ENCODE assay signal across 15 cellular contexts in the genomic region with DNA sequence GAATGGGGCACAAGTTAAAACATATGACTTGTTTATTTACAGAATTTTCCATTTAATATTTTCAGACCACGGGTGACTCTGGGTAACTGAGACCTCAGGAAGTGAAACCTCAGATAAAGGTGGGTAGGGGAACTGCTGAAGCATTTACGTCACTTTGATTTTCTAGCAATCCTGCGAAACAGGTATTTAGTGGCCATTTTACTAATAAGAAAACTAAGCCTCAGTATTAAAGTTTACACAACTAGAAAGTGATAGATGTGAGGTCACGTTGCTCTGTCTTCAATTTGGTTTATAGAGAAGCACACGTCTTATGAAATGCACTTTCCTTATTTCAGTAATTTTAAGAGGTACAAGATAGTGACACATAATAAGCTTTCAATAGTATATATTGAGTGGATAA.
DNase-seq lines count a peak whose midpoint lies in the region; ATAC-seq and TF ChIP-seq lines count a peak whose summit lies in the region.
"Had no signal": no experiment of that assay in that cellular context is flagged by ENCODE, and none has a peak within 500 bp of the region (broad histone marks: within the 10 kb centered on the region; RNA-seq: fewer than 3 reads in every experiment).

No MANE protein-coding gene starts in this region.

- H3K27me3 Mint-ChIP-seq in activated CD4-positive, alpha-beta memory T cell treated with anti-CD3 and anti-CD28 coated beads for 36 hours: no peaks in the 10 kb centered on the region
- peaks cover 3% of the 10 kb centered on the region for H3K27me3 Mint-ChIP-seq in activated CD4-positive, alpha-beta memory T cell treated with anti-CD3 and anti-CD28 coated beads, Interleukin-2, amount 10 ng/mL, durations not matched to agents 7 days and 5 days
- no peaks in the 10 kb centered on the region for H3K27me3 Mint-ChIP-seq in stimulated activated memory B cell treated with anti-CD40 and anti-IgM and Interleukin-4, amounts not matched to agents 10 μg/mL and 1 μg/mL and 100 μg/mL, for 72 hours

- H3K36me3 ChIP-seq in heart left ventricle: no peaks in the 10 kb centered on the region
- H3K36me3 ChIP-seq: esophagus squamous epithelium, upper lobe of left lung had no signal

- H3K27ac ChIP-seq in heart left ventricle: no peak overlapping the region
- H3K27ac ChIP-seq: A549, esophagus squamous epithelium, upper lobe of left lung had no signal

- TF ChIP-seq POLR2A in heart left ventricle (IDR thresholded peaks at IDR 0.05): no peak

- H3K4me1 ChIP-seq in heart left ventricle: no peaks in the 10 kb centered on the region
- H3K4me1 ChIP-seq: A549, esophagus squamous epithelium, upper lobe of left lung had no signal

- peaks cover 0 to 5% (median 0%) of the 10 kb centered on the region in 12 donors for H3K9me3 ChIP-seq in heart left ventricle
- H3K9me3 ChIP-seq: A549, esophagus squamous epithelium, upper lobe of left lung had no signal

- H3K4me3 ChIP-seq in heart left ventricle: no peak overlapping the region
- H3K4me3 ChIP-seq: A549, esophagus squamous epithelium, GM23338, upper lobe of left lung had no signal

- 65 to 69% (median 68%) methylated on average over 5 of the region's 5 CpGs for WGBS in heart left ventricle, 4 donors

- no peak for TF ChIP-seq CTCF in GM20000 (IDR thresholded peaks at IDR 0.05; ENCODE audit: extremely low read depth, missing control alignments)
- TF ChIP-seq CTCF in heart left ventricle (IDR thresholded peaks at IDR 0.05): no peak

- H3K27me3 ChIP-seq in heart left ventricle: no peaks in the 10 kb centered on the region
- H3K27me3 ChIP-seq: esophagus squamous epithelium, upper lobe of left lung had no signal

- intact Hi-C loops in activated CD4-positive, alpha-beta memory T cell treated with anti-CD3 and anti-CD28 coated beads for 36 hours (cut with micrococcal nuclease): loop anchor here (1.0 to 2.0 kb wide), 4 partner anchors 11 to 53 kb away; no protein-coding TSS in a partner anchor
- intact Hi-C loops in heart left ventricle (cut with DNase I): no loop called here

- H3K4me1 Mint-ChIP-seq in activated CD4-positive, alpha-beta memory T cell treated with anti-CD3 and anti-CD28 coated beads for 36 hours (ENCODE audit: low read depth): peaks cover 47% of the 10 kb centered on the region
- H3K4me1 Mint-ChIP-seq in activated CD4-positive, alpha-beta memory T cell treated with anti-CD3 and anti-CD28 coated beads, Interleukin-2, amount 10 ng/mL, durations not matched to agents 7 days and 5 days: peaks cover 27% of the 10 kb centered on the region
- peaks cover 29% of the 10 kb centered on the region for H3K4me1 Mint-ChIP-seq in stimulated activated memory B cell treated with anti-CD40 and anti-IgM and Interleukin-4, amounts not matched to agents 10 μg/mL and 1 μg/mL and 100 μg/mL, for 72 hours

- POLR2A ChIA-PET in activated CD4-positive, alpha-beta memory T cell treated with anti-CD3 and anti-CD28 coated beads for 36 hours (lab: Charles Lee): no interaction called here
- POLR2A ChIA-PET in activated CD4-positive, alpha-beta memory T cell treated with anti-CD3 and anti-CD28 coated beads, Interleukin-2, amount 10 ng/mL, durations not matched to agents 7 days and 5 days (lab: Charles Lee): no interaction called here

- H3K4me3 Mint-ChIP-seq in activated CD4-positive, alpha-beta memory T cell treated with anti-CD3 and anti-CD28 coated beads for 36 hours: no peak overlapping the region
- H3K4me3 Mint-ChIP-seq in activated CD4-positive, alpha-beta memory T cell treated with anti-CD3 and anti-CD28 coated beads, Interleukin-2, amount 10 ng/mL, durations not matched to agents 7 days and 5 days: no peak overlapping the region
- no peak overlapping the region for H3K4me3 Mint-ChIP-seq in stimulated activated memory B cell treated with anti-CD40 and anti-IgM and Interleukin-4, amounts not matched to agents 10 μg/mL and 1 μg/mL and 100 μg/mL, for 72 hours
- H3K4me3 Mint-ChIP-seq: GM23338 had no signal

- DNase-seq in activated CD4-positive, alpha-beta memory T cell treated with anti-CD3 and anti-CD28 coated beads for 36 hours: no peak
- DNase-seq in activated CD4-positive, alpha-beta memory T cell treated with anti-CD3 and anti-CD28 coated beads, Interleukin-2, amount 10 ng/mL, durations not matched to agents 7 days and 5 days: no peak
- DNase-seq in GM20000 (ENCODE audit: low spot score) (peak; percentile 19), NCI-H510A treated with DMSO at 0.1 percent for 48 hours (lab: John Stamatoyannopoulos, UW) (no peak), heart left ventricle (no peak), 8988T (no peak)
- DNase-seq: activated effector memory CD4-positive, alpha-beta T cell treated with anti-CD3 and anti-CD28 coated beads, Interleukin-2, amount 50 U/mL, for 16 hours; central memory CD4-positive, alpha-beta T cell; esophagus squamous epithelium; NCI-H2107; upper lobe of left lung had no signal

- no peaks in the 10 kb centered on the region for H3K9me3 Mint-ChIP-seq in activated CD4-positive, alpha-beta memory T cell treated with anti-CD3 and anti-CD28 coated beads for 36 hours
- H3K9me3 Mint-ChIP-seq in activated CD4-positive, alpha-beta memory T cell treated with anti-CD3 and anti-CD28 coated beads, Interleukin-2, amount 10 ng/mL, durations not matched to agents 7 days and 5 days: no peaks in the 10 kb centered on the region
- peaks cover 2% of the 10 kb centered on the region for H3K9me3 Mint-ChIP-seq in stimulated activated memory B cell treated with anti-CD40 and anti-IgM and Interleukin-4, amounts not matched to agents 10 μg/mL and 1 μg/mL and 100 μg/mL, for 72 hours
- H3K9me3 Mint-ChIP-seq: GM23338 had no signal

- CTCF ChIA-PET in activated CD4-positive, alpha-beta memory T cell treated with anti-CD3 and anti-CD28 coated beads for 36 hours (lab: Charles Lee): no interaction called here
- CTCF ChIA-PET in activated CD4-positive, alpha-beta memory T cell treated with anti-CD3 and anti-CD28 coated beads, Interleukin-2, amount 10 ng/mL, durations not matched to agents 7 days and 5 days (lab: Charles Lee): no interaction called here

- peak overlapping the region; percentile 28 for H3K27ac Mint-ChIP-seq in activated CD4-positive, alpha-beta memory T cell treated with anti-CD3 and anti-CD28 coated beads for 36 hours
- no peak overlapping the region for H3K27ac Mint-ChIP-seq in activated CD4-positive, alpha-beta memory T cell treated with anti-CD3 and anti-CD28 coated beads, Interleukin-2, amount 10 ng/mL, durations not matched to agents 7 days and 5 days
- H3K27ac Mint-ChIP-seq in stimulated activated memory B cell treated with anti-CD40 and anti-IgM and Interleukin-4, amounts not matched to agents 10 μg/mL and 1 μg/mL and 100 μg/mL, for 72 hours: peak overlapping the region; percentile 48
- H3K27ac Mint-ChIP-seq: GM23338 had no signal

- ATAC-seq in HG03108 (IDR thresholded peaks at IDR 0.05; ENCODE audit: unreplicated experiment) (peak; percentile 69), heart left ventricle (no peak)
- peak; percentile 69 for ATAC-seq in stimulated activated memory B cell treated with anti-CD40 and anti-IgM and Interleukin-4, amounts not matched to agents 10 μg/mL and 1 μg/mL and 100 μg/mL, for 72 hours
- ATAC-seq: A549, GM23338 had no signal

- H3K36me3 Mint-ChIP-seq in activated CD4-positive, alpha-beta memory T cell treated with anti-CD3 and anti-CD28 coated beads for 36 hours: peaks cover 3% of the 10 kb centered on the region
- no peaks in the 10 kb centered on the region for H3K36me3 Mint-ChIP-seq in activated CD4-positive, alpha-beta memory T cell treated with anti-CD3 and anti-CD28 coated beads, Interleukin-2, amount 10 ng/mL, durations not matched to agents 7 days and 5 days (ENCODE audit: low read depth)
- no peaks in the 10 kb centered on the region for H3K36me3 Mint-ChIP-seq in stimulated activated memory B cell treated with anti-CD40 and anti-IgM and Interleukin-4, amounts not matched to agents 10 μg/mL and 1 μg/mL and 100 μg/mL, for 72 hours

Comparison
In these comparisons a context has a peak if more than half of its experiments do, and no peak if none do; other contexts are left out.
1. ATAC-seq: peak in HG03108 (single experiment) and stimulated activated memory B cell treated with anti-CD40 and anti-IgM and Interleukin-4, amounts not matched to agents 10 μg/mL and 1 μg/mL and 100 μg/mL, for 72 hours (single experiment); none in heart left ventricle (0 of 4).